8 cellular contexts compared by ENCODE assay signal in genomic region chr6:71007298-71007697, GRCh38. TPM values are rescaled to one million over a fixed set of nuclear protein-coding genes. Genes with fewer than 3 reads are reported as not detected.
"Had no signal": no experiment of that assay in that cellular context is flagged by ENCODE, and none has a peak within 500 bp of the region (broad histone marks: within the 10 kb centered on the region; RNA-seq: fewer than 3 reads in every experiment).

No MANE protein-coding gene starts in this region.

RNA-seq across cellular contexts. Expression of gene B3GAT2, which starts 50.4 kb away (rescaled TPM):
- total RNA-seq: activated B cell treated with CpG ODN at 0.5 μM for 24 hours; activated T-helper 1 cell treated with anti-CD3 and anti-CD28 coated beads, Interleukin-12 subunit alpha, Interleukin-12 subunit beta, Interleukin-2, Interleukin-4 antibody, amounts not matched to agents 30 ng/mL and 10 ng/mL and 1 ng/mL, durations not matched to agents 14 hours and 24 hours and 36 hours; aorta; body of pancreas; M059J; PC-9; Right ventricle myocardium inferior; T-helper 1 cell treated with Interleukin-12 subunit alpha and Interleukin-12 subunit beta and Interleukin-4 antibody, amounts not matched to agents 30 ng/mL and 1 ng/mL, for 36 hours had no signal
